Comparison of ENCODE assay signal across 17 cellular contexts in the genomic region with DNA sequence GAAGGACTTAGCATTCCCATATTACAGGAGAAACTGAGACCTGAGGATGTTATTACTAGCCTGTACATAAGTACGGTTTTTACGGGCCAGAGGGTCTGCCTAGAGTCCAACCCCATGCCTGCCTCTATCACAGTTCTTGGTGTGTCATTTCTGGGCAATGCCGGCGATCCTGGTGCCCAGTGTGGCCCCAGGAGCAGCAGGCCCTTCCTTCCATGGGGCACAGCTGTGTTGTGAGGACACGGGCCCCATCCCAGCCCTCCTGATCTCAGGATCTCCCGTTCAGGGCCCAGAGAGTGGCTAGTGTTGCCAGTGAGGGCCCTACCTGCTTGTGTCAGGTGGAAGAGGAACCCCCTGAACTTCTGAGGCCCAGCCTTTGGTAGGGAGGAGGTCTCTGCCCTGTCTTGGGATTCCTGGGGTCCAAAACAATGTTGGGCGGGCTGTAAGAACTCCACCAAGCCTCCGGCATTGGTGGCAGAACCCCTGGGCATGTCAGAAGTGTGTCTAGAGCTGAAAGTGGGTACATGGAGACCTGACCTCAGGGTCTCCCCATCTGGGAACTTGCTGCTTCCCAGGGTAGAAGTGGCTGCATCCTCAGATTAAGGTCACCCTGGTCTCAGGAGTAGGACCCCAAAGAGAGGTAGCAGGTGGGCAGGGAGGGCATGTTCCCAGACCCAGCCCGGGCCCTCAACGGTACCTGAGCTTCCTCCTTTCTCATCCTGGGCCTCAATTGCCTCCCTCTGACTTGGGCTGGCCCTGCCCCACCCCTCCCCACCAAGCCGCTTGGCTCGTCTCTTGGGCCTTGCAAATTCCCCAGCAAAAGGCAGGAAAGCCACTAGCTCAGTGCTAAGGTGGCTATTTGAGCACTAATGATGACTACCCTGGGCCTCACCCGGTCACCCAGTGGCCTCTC.
DNase-seq lines count a peak whose midpoint lies in the region; ATAC-seq and TF ChIP-seq lines count a peak whose summit lies in the region.
"Had no signal": no experiment of that assay in that cellular context is flagged by ENCODE, and none has a peak within 500 bp of the region (broad histone marks: within the 10 kb centered on the region; RNA-seq: fewer than 3 reads in every experiment).

No MANE protein-coding gene starts in this region.

- H3K27me3 ChIP-seq in BLaER1 (0 out of 2 replicates have a peak, but pooled peaks cover 7% of the 10 kb centered on the region), DND-41 (ENCODE audit: insufficient read depth, low read length, poor library complexity) (peaks cover 48% of the 10 kb centered on the region), osteoblast (ENCODE audit: insufficient read depth, low read length) (peaks cover 17% of the 10 kb centered on the region)
- H3K27me3 ChIP-seq: body of pancreas had no signal

- H3K9me3 Mint-ChIP-seq in chondrocyte (ENCODE audit: low read depth), result no peaks in the 10 kb centered on the region
- H3K9me3 Mint-ChIP-seq: nephron progenitor cell; stimulated activated effector memory CD8-positive, alpha-beta T cell treated with anti-CD3 and anti-CD28 coated beads, Interleukin-12 subunit alpha, Interleukin-12 subunit beta, amount 100 ng/mL, for 72 hours had no signal

- H3K4me1 Mint-ChIP-seq in chondrocyte (ENCODE audit: low read depth), result peaks cover 23% of the 10 kb centered on the region

- TF ChIP-seq CTCF in DND-41 (IDR thresholded peaks at IDR 0.05; ENCODE audit: borderline replicate concordance, extremely low read depth, low read length, poor library complexity, severe bottlenecking), result no peak
- no peak for TF ChIP-seq CTCF in chondrocyte (IDR thresholded peaks at IDR 0.05)
- TF ChIP-seq CTCF in osteoblast (IDR thresholded peaks at IDR 0.05; ENCODE audit: extremely low read depth, low read depth, low read length), result no peak

- DNase-seq in DND-41 (peak; percentile 2), chondrocyte (ENCODE audit: low spot score) (peak; percentile 62), osteoblast (ENCODE audit: insufficient read length, low spot score, missing footprints) (peak; percentile 46), caudate nucleus (lab: John Stamatoyannopoulos, UW) (no peak), DMS153 (lab: John Stamatoyannopoulos, UW) (no peak)
- DNase-seq in activated naive CD4-positive, alpha-beta T cell treated with Interleukin-2 at 50 U/mL for 16 hours, result no peak
- DNase-seq: activated CD4-positive, CD25-positive, alpha-beta regulatory T cell; activated naive CD4-positive, alpha-beta T cell; C1 segment of cervical spinal cord; hippocampal formation; NCI-H187; NCI-H524 treated with DMSO at 0.1 percent for 48 hours; nephron progenitor cell; PC-9 had no signal

- H4K20me1 ChIP-seq in BLaER1 (no peaks in the 10 kb centered on the region), DND-41 (ENCODE audit: insufficient read depth, low read length) (peaks cover 42% of the 10 kb centered on the region), osteoblast (ENCODE audit: insufficient read depth, low read length) (no peaks in the 10 kb centered on the region)

- H3K4me1 ChIP-seq in BLaER1, result peaks cover 84% of the 10 kb centered on the region
- peaks cover 3% of the 10 kb centered on the region; the same call in 1 of the 2 replicates for H3K4me1 ChIP-seq in DND-41 (ENCODE audit: insufficient read depth, low read length)
- H3K4me1 ChIP-seq in osteoblast (ENCODE audit: insufficient read depth, low read length), result peaks cover 6% of the 10 kb centered on the region

- no peak overlapping the region for H3K4me3 ChIP-seq in BLaER1
- H3K4me3 ChIP-seq in DND-41 (ENCODE audit: low read depth in 1 of 2, low read length in 2 of 2), result no peak overlapping the region
- H3K4me3 ChIP-seq in osteoblast (ENCODE audit: insufficient read depth, low read length), result no peak overlapping the region
- H3K4me3 ChIP-seq: body of pancreas, PC-9 had no signal

- ATAC-seq in DND-41 (ENCODE audit: insufficient read depth, low read depth), result no peak
- ATAC-seq: body of pancreas; stimulated activated effector memory CD8-positive, alpha-beta T cell treated with anti-CD3 and anti-CD28 coated beads, Interleukin-12 subunit alpha, Interleukin-12 subunit beta, amount 100 ng/mL, for 72 hours had no signal

- H2AFZ ChIP-seq in DND-41 (ENCODE audit: low read depth, low read length) (no peak overlapping the region), osteoblast (ENCODE audit: low read length) (no peak overlapping the region)
- H2AFZ ChIP-seq: PC-9 had no signal

- H3K27ac Mint-ChIP-seq in chondrocyte (ENCODE audit: unreplicated experiment), result no peak overlapping the region
- H3K27ac Mint-ChIP-seq: nephron progenitor cell; stimulated activated effector memory CD8-positive, alpha-beta T cell treated with anti-CD3 and anti-CD28 coated beads, Interleukin-12 subunit alpha, Interleukin-12 subunit beta, amount 100 ng/mL, for 72 hours had no signal

- no peaks in the 10 kb centered on the region for H3K79me2 ChIP-seq in DND-41 (ENCODE audit: insufficient read depth, low read length)
- no peaks in the 10 kb centered on the region for H3K79me2 ChIP-seq in osteoblast (ENCODE audit: insufficient read depth, low read length)

- no peak overlapping the region for H3K9ac ChIP-seq in BLaER1
- H3K9ac ChIP-seq in DND-41 (ENCODE audit: low read depth, low read length), result no peak overlapping the region

- H3K27ac ChIP-seq in BLaER1 (no peak overlapping the region), DND-41 (ENCODE audit: low read length) (no peak overlapping the region), osteoblast (ENCODE audit: low read depth, low read length) (no peak overlapping the region), caudate nucleus (ENCODE audit: low read depth, low read length) (no peak overlapping the region)
- H3K27ac ChIP-seq: body of pancreas, PC-9 had no signal

- peak overlapping the region; percentile 93 for H3K4me2 ChIP-seq in BLaER1
- H3K4me2 ChIP-seq in DND-41 (ENCODE audit: insufficient read depth, low read length), result no peak overlapping the region
- H3K4me2 ChIP-seq in osteoblast (ENCODE audit: insufficient read depth, low read length), result no peak overlapping the region
- H3K4me2 ChIP-seq: PC-9 had no signal

- H3K36me3 Mint-ChIP-seq in chondrocyte (ENCODE audit: low read depth), result no peaks in the 10 kb centered on the region
- H3K36me3 Mint-ChIP-seq: stimulated activated effector memory CD8-positive, alpha-beta T cell treated with anti-CD3 and anti-CD28 coated beads, Interleukin-12 subunit alpha, Interleukin-12 subunit beta, amount 100 ng/mL, for 72 hours had no signal

- H3K36me3 ChIP-seq in BLaER1 (no peaks in the 10 kb centered on the region), DND-41 (ENCODE audit: insufficient read depth, low read length) (no peaks in the 10 kb centered on the region), osteoblast (ENCODE audit: insufficient read depth, low read length) (no peaks in the 10 kb centered on the region)

- H3K27me3 Mint-ChIP-seq in chondrocyte (ENCODE audit: low read depth), result peaks cover 11% of the 10 kb centered on the region

- no peak overlapping the region for H3K4me3 Mint-ChIP-seq in chondrocyte (ENCODE audit: unreplicated experiment)
- H3K4me3 Mint-ChIP-seq: nephron progenitor cell; stimulated activated effector memory CD8-positive, alpha-beta T cell treated with anti-CD3 and anti-CD28 coated beads, Interleukin-12 subunit alpha, Interleukin-12 subunit beta, amount 100 ng/mL, for 72 hours had no signal

- no peaks in the 10 kb centered on the region for H3K9me3 ChIP-seq in BLaER1
- no peaks in the 10 kb centered on the region for H3K9me3 ChIP-seq in DND-41 (ENCODE audit: insufficient read depth, low read length, severe bottlenecking)
- H3K9me3 ChIP-seq in osteoblast (ENCODE audit: low read depth, low read length), result no peaks in the 10 kb centered on the region
- H3K9me3 ChIP-seq: body of pancreas had no signal

Comparison
In these comparisons a context has a peak if more than half of its experiments do, and no peak if none do; other contexts are left out.
1. DNase-seq: peak in DND-41 (single experiment), chondrocyte (single experiment) and osteoblast (single experiment); none in caudate nucleus (0 of 61), DMS153 (single experiment) and activated naive CD4-positive, alpha-beta T cell treated with Interleukin-2 at 50 U/mL for 16 hours (single experiment).